In genomic region chr14:87993485-87993809, GRCh38 we compare ENCODE assay signal across 9 cellular contexts.
DNase-seq lines count a peak whose midpoint lies in the region; ATAC-seq and TF ChIP-seq lines count a peak whose summit lies in the region.
"Had no signal": no experiment of that assay in that cellular context is flagged by ENCODE, and none has a peak within 500 bp of the region (broad histone marks: within the 10 kb centered on the region; RNA-seq: fewer than 3 reads in every experiment).

No MANE protein-coding gene starts in this region.

- H3K4me3 Mint-ChIP-seq in nephron: peak overlapping the region; percentile 88 to 91 (median 89)

- H3K27ac ChIP-seq in C4-2B: peak overlapping the region; percentile 54

- H3K9me3 Mint-ChIP-seq in nephron: no peaks in the 10 kb centered on the region

- DNase-seq in choroid plexus epithelial cell (ENCODE audit: low read depth) (no peak), KBM-7 (no peak), NCI-H1092 (lab: John Stamatoyannopoulos, UW) (no peak), head of caudate nucleus (no peak)

- TF ChIP-seq CTCF in C4-2B (conservative IDR thresholded peaks at IDR 0.05): no peak
- no peak for TF ChIP-seq CTCF in choroid plexus epithelial cell (conservative IDR thresholded peaks at IDR 0.05; ENCODE audit: low read depth, low read length)
- TF ChIP-seq CTCF in nephron (IDR thresholded peaks at IDR 0.05; ENCODE audit: unreplicated experiment in 3 of 3): no peak

- no peaks in the 10 kb centered on the region for H3K36me3 Mint-ChIP-seq in nephron (ENCODE audit: low read depth)

- H3K27ac Mint-ChIP-seq in nephron: peak overlapping the region; percentile 96 to 99 (median 96)

- peak; percentile 8 for ATAC-seq in HG03354 (IDR thresholded peaks at IDR 0.05; ENCODE audit: poor library complexity, severe bottlenecking, unreplicated experiment)
- ATAC-seq in GM19324 (IDR thresholded peaks at IDR 0.05; ENCODE audit: low FRiP score, unreplicated experiment): no peak
- ATAC-seq: HCT116 had no signal

- peak overlapping the region; percentile 71 for H3K4me3 ChIP-seq in choroid plexus epithelial cell (ENCODE audit: low read depth, low read length)

- intact Hi-C loops in head of caudate nucleus (cut with DNase I): loop anchor here (10.0 kb wide), 1 partner anchor 561 kb away; the partner anchor contains the start of gene PTPN21

- peaks cover 49% of the 10 kb centered on the region for H3K4me1 Mint-ChIP-seq in nephron

- in situ Hi-C loops in KBM-7 (cut with MboI; ENCODE audit: low pct_unique_long_range_greater_than_20kb, low sequenced_read_pairs): no loop called here

- no peaks in the 10 kb centered on the region for H3K27me3 Mint-ChIP-seq in nephron (ENCODE audit: low read depth)
